8 cellular contexts compared by ENCODE assay signal in genomic region chr7:22854158-22855048, GRCh38. TPM values are rescaled to one million over a fixed set of nuclear protein-coding genes. Genes with fewer than 3 reads are reported as not detected.
DNase-seq lines count a peak whose midpoint lies in the region; ATAC-seq, FAIRE-seq and TF ChIP-seq lines count a peak whose summit lies in the region.

No MANE protein-coding gene starts in this region.

- CTCF ChIA-PET in endothelial cell of umbilical vein (lab: Charles Lee), result interaction anchor here (0.7 to 1.7 kb wide), 3 partner anchors 33 to 294 kb away, joined by 3 to 6 read pairs (median 4); no protein-coding TSS in a partner anchor

- peak overlapping the region; percentile 87 for H3K4me2 ChIP-seq in endothelial cell of umbilical vein (ENCODE audit: insufficient read depth, low read length)

- H3K9me3 ChIP-seq in endothelial cell of umbilical vein (replicated peaks; ENCODE audit: control insufficient read depth, insufficient read depth, low read length) (no peaks in the 10 kb centered on the region), mononuclear cell (ENCODE audit: low read depth, low read length) (no peaks in the 10 kb centered on the region)

- H3K4me3 ChIP-seq in endothelial cell of umbilical vein (replicated peaks in 1 of 3; ENCODE audit: insufficient read depth in 1 of 3, low read depth in 1 of 3, low read length in 3 of 3), result peak overlapping the region; percentile 76 to 88 (median 86)
- H3K4me3 ChIP-seq in mononuclear cell (ENCODE audit: low read length), result peak overlapping the region; percentile 73

- no peaks in the 10 kb centered on the region for H3K36me3 ChIP-seq in endothelial cell of umbilical vein (ENCODE audit: control insufficient read depth in 2 of 2, extremely low read depth in 1 of 2, insufficient read depth in 2 of 2, low read length in 2 of 2)

- intact Hi-C loops in endothelial cell of umbilical vein (cut with micrococcal nuclease), result loop anchor here (1.0 to 10.0 kb wide), 6 partner anchors 32 to 294 kb away; partner anchors contain the start of genes HYCC1, IL6 and TOMM7

- dilution Hi-C loops in endothelial cell of umbilical vein (cut with MboI; ENCODE audit: extremely low pct_ligation_motif_present, low sequenced_read_pairs), result no loop called here

- peak; percentile 84 for TF ChIP-seq POLR2A in endothelial cell of umbilical vein (IDR thresholded peaks at IDR 0.05; ENCODE audit: low read depth, low read length)

- peak; percentile 47 for FAIRE-seq in endothelial cell of umbilical vein (lab: Jason Lieb, UNC)

- H3K9ac ChIP-seq in endothelial cell of umbilical vein (replicated peaks; ENCODE audit: extremely low read depth, insufficient read depth, low read length), result peak overlapping the region; percentile 94

- BruUV-seq in endothelial cell of umbilical vein (replicated peaks; lab: Mats Ljungman, UMichigan), result TSS peak; percentile 83

- H3K27ac ChIP-seq in endothelial cell of umbilical vein (ENCODE audit: insufficient read depth, low read depth, low read length), result peak overlapping the region; percentile 74

- H3K27me3 ChIP-seq in endothelial cell of umbilical vein (ENCODE audit: control insufficient read depth in 2 of 2, insufficient read depth in 2 of 2, low read length in 2 of 2) (no peaks in the 10 kb centered on the region), mononuclear cell (ENCODE audit: insufficient read depth, low read length) (peaks cover 1% of the 10 kb centered on the region)

- peak; percentile 41 to 58 for TF ChIP-seq CTCF in endothelial cell of umbilical vein (IDR thresholded peaks at IDR 0.05; ENCODE audit: extremely low read depth in 1 of 2, insufficient read depth in 1 of 2, low read depth in 1 of 2, low read length in 2 of 2)

- ATAC-seq in GM18907 (IDR thresholded peaks at IDR 0.05; ENCODE audit: unreplicated experiment) (peak; percentile 88), HG03108 (IDR thresholded peaks at IDR 0.05; ENCODE audit: unreplicated experiment) (peak; percentile 90)

- H3K79me2 ChIP-seq in endothelial cell of umbilical vein (ENCODE audit: control insufficient read depth, insufficient read depth, low read length), result peaks cover 17% of the 10 kb centered on the region

- H3K9me1 ChIP-seq in endothelial cell of umbilical vein (replicated peaks; ENCODE audit: control insufficient read depth, extremely low read depth, insufficient read depth, low read length), result no peaks in the 10 kb centered on the region

- H3K4me1 ChIP-seq in endothelial cell of umbilical vein (ENCODE audit: control insufficient read depth, extremely low read depth, insufficient read depth, low read length) (peaks cover 36% of the 10 kb centered on the region), mononuclear cell (ENCODE audit: insufficient read depth, low read length) (peaks cover 20% of the 10 kb centered on the region)

- H4K20me1 ChIP-seq in endothelial cell of umbilical vein (replicated peaks; ENCODE audit: control insufficient read depth, extremely low read depth, insufficient read depth, low read length), result no peaks in the 10 kb centered on the region

- peak; percentile 77 to 87 for DNase-seq in AML-193 (lab: John Stamatoyannopoulos, UW)
- peak; percentile 96 for DNase-seq in NCI-H69 (lab: John Stamatoyannopoulos, UW)
- DNase-seq in activated CD8-positive, alpha-beta memory T cell treated with anti-CD3 and anti-CD28 coated beads for 4 hours (ENCODE audit: low read depth in 2 of 2), result peak; percentile 25 to 62
- peak; percentile 72 for DNase-seq in endothelial cell of umbilical vein (ENCODE audit: low read depth, low spot score)
- DNase-seq in stimulated activated CD8-positive, alpha-beta memory T cell treated with anti-CD3 and anti-CD28 coated beads, Interleukin-4, amount 100 ng/mL, for 1 hour (ENCODE audit: low read depth in 2 of 2, low spot score in 1 of 2), result peak; percentile 44 to 53

- H2AFZ ChIP-seq in endothelial cell of umbilical vein (ENCODE audit: low read depth, low read length), result peak overlapping the region; percentile 56

- POLR2A ChIA-PET in endothelial cell of umbilical vein (lab: Charles Lee), result interaction anchor here (0.6 kb wide), 1 partner anchor 10 kb away, joined by 5 read pairs; no protein-coding TSS in a partner anchor

TF ChIP-seq in endothelial cell of umbilical vein, 7 proteins besides CTCF, POLR2A, EP300 and RAD21:
- TF ChIP-seq FOS (IDR thresholded peaks at IDR 0.05; ENCODE audit: borderline replicate concordance, insufficient read depth, low read length) (no peak), MYC (IDR thresholded peaks at IDR 0.05; ENCODE audit: low read depth, low read length) (peak; percentile 88), EZH2 (IDR thresholded peaks at IDR 0.05; ENCODE audit: borderline replicate concordance, low read depth, low read length, severe bottlenecking) (no peak), POLR2AphosphoS5 (IDR thresholded peaks at IDR 0.05; ENCODE audit: insufficient read depth, low read depth, low read length) (peak; percentile 84), MAX (IDR thresholded peaks at IDR 0.05; ENCODE audit: insufficient read depth, insufficient read length) (peak; percentile 84), JUN (IDR thresholded peaks at IDR 0.05; ENCODE audit: borderline replicate concordance, insufficient read depth, insufficient read length, low read depth) (no peak), GATA2 (IDR thresholded peaks at IDR 0.05; ENCODE audit: insufficient read depth, insufficient read length, low read depth, low read length) (no peak)

RNA-seq across cellular contexts. Expression of gene TOMM7, which starts 31.8 kb away (rescaled TPM):
- 185 and 200 TPM in 2 replicates for total RNA-seq in endothelial cell of umbilical vein
- 293 and 528 TPM in 2 replicates for polyA plus RNA-seq in endothelial cell of umbilical vein
- 298 and 304 TPM in 2 replicates for polyA plus RNA-seq in endothelial cell of umbilical vein (2011; cell fraction: cytosol; rRNA removed)
- 79.8 and 107 TPM in 2 replicates for polyA plus RNA-seq in endothelial cell of umbilical vein (2011; cell fraction: nucleus; rRNA removed)
- 590 and 618 TPM in 2 replicates for polyA plus RNA-seq in endothelial cell of umbilical vein (2012)
- polyA minus RNA-seq in endothelial cell of umbilical vein, result 79.6 and 129 TPM in 2 replicates
- 45.8 TPM for polyA minus RNA-seq in endothelial cell of umbilical vein (2011; cell fraction: cytosol; rRNA and poly(A)+ RNA removed)
- 14.1 and 20.1 TPM in 2 replicates for polyA minus RNA-seq in endothelial cell of umbilical vein (2011; cell fraction: nucleus; rRNA and poly(A)+ RNA removed)
- 343 TPM for total RNA-seq in mononuclear cell

Comparison
In these comparisons a context has a peak if more than half of its experiments do, and no peak if none do; other contexts are left out.
1. Peak in every context shown above with its lines: DNase-seq, ATAC-seq, H3K4me3 ChIP-seq and H3K27ac ChIP-seq.
2. DNase-seq: peak in every context shown above with its lines; median percentile 96 in NCI-H69; 82 in AML-193; 72 in endothelial cell of umbilical vein; 48 in stimulated activated CD8-positive, alpha-beta memory T cell treated with anti-CD3 and anti-CD28 coated beads, Interleukin-4, amount 100 ng/mL, for 1 hour; 44 in activated CD8-positive, alpha-beta memory T cell treated with anti-CD3 and anti-CD28 coated beads for 4 hours.